Comparison of ENCODE assay signal across 11 cellular contexts in genomic region chr17:30716461-30717289, GRCh38.
DNase-seq lines count a peak whose midpoint lies in the region; ATAC-seq and TF ChIP-seq lines count a peak whose summit lies in the region.
"Had no signal": no experiment of that assay in that cellular context is flagged by ENCODE, and none has a peak within 500 bp of the region (broad histone marks: within the 10 kb centered on the region; RNA-seq: fewer than 3 reads in every experiment).

No MANE protein-coding gene starts in this region.

- no peak overlapping the region for H3K9ac ChIP-seq in Karpas-422 (ENCODE audit: low read length)

- peaks cover 30% of the 10 kb centered on the region for H3K4me1 ChIP-seq in Karpas-422 (ENCODE audit: low read length)
- no peaks in the 10 kb centered on the region for H3K4me1 ChIP-seq in osteoblast (ENCODE audit: insufficient read depth, low read length)
- no peaks in the 10 kb centered on the region for H3K4me1 ChIP-seq in effector memory CD4-positive, alpha-beta T cell (ENCODE audit: control insufficient read depth, insufficient read depth, low read length, poor library complexity, severe bottlenecking)
- H3K4me1 ChIP-seq: tibial artery had no signal

- ATAC-seq in GM18867 (IDR thresholded peaks at IDR 0.05; ENCODE audit: unreplicated experiment): no peak
- ATAC-seq: activated naive CD4-positive, alpha-beta T cell treated with anti-CD3 and anti-CD28 coated beads, Interleukin-2, amount 50 U/mL, for 72 hours had no signal

- H4K20me1 ChIP-seq in Karpas-422 (ENCODE audit: insufficient read depth, low read depth, low read length): peaks cover 30% of the 10 kb centered on the region; the same call in 1 of the 2 replicates
- peaks cover 32% of the 10 kb centered on the region for H4K20me1 ChIP-seq in osteoblast (ENCODE audit: insufficient read depth, low read length)

- in situ Hi-C loops in brain microvascular endothelial cell (cut with HindIII; ENCODE audit: low pct_ligation_motif_present, low sequenced_read_pairs): no loop called here

- TF ChIP-seq CTCF in brain microvascular endothelial cell (IDR thresholded peaks at IDR 0.05; ENCODE audit: low read depth, low read length, missing control alignments) (peak; percentile 50), osteoblast (IDR thresholded peaks at IDR 0.05; ENCODE audit: extremely low read depth, low read depth, low read length) (peak; percentile 15)

- H3K27me3 ChIP-seq in Karpas-422 (ENCODE audit: low read length) (no peaks in the 10 kb centered on the region), brain microvascular endothelial cell (replicated peaks) (no peaks in the 10 kb centered on the region), osteoblast (ENCODE audit: insufficient read depth, low read length) (no peaks in the 10 kb centered on the region)
- H3K27me3 ChIP-seq in effector memory CD4-positive, alpha-beta T cell (replicated peaks; ENCODE audit: control insufficient read depth, insufficient read depth, low read length, poor library complexity, severe bottlenecking): no peaks in the 10 kb centered on the region
- H3K27me3 ChIP-seq: tibial artery had no signal

- H2AFZ ChIP-seq in Karpas-422 (ENCODE audit: low read length) (no peak overlapping the region), osteoblast (ENCODE audit: low read length) (no peak overlapping the region)

- no peak overlapping the region for H3K4me2 ChIP-seq in Karpas-422 (ENCODE audit: low read depth, low read length, poor library complexity, severe bottlenecking)
- no peak overlapping the region for H3K4me2 ChIP-seq in osteoblast (ENCODE audit: insufficient read depth, low read length)

- H3K27ac ChIP-seq in Karpas-422 (ENCODE audit: low read length) (no peak overlapping the region), brain microvascular endothelial cell (no peak overlapping the region), osteoblast (ENCODE audit: low read depth, low read length) (no peak overlapping the region)
- no peak overlapping the region for H3K27ac ChIP-seq in effector memory CD4-positive, alpha-beta T cell (ENCODE audit: insufficient read depth, low read length, poor library complexity, severe bottlenecking)
- H3K27ac ChIP-seq: tibial artery had no signal

- no peak overlapping the region for H3K4me3 ChIP-seq in Karpas-422 (ENCODE audit: low read length)
- no peak overlapping the region for H3K4me3 ChIP-seq in brain microvascular endothelial cell (ENCODE audit: low read depth, low read length)
- no peak overlapping the region for H3K4me3 ChIP-seq in osteoblast (ENCODE audit: insufficient read depth, low read length)
- H3K4me3 ChIP-seq in effector memory CD4-positive, alpha-beta T cell (ENCODE audit: insufficient read depth, low read depth, low read length, poor library complexity, severe bottlenecking): no peak overlapping the region
- H3K4me3 ChIP-seq: tibial artery had no signal

- H3K9me3 ChIP-seq in Karpas-422 (ENCODE audit: low read length): no peaks in the 10 kb centered on the region
- H3K9me3 ChIP-seq in osteoblast (ENCODE audit: low read depth, low read length): no peaks in the 10 kb centered on the region
- no peaks in the 10 kb centered on the region for H3K9me3 ChIP-seq in effector memory CD4-positive, alpha-beta T cell (ENCODE audit: control insufficient read depth, low read length)
- H3K9me3 ChIP-seq: tibial artery had no signal

- H3K36me3 ChIP-seq in Karpas-422 (ENCODE audit: insufficient read depth, low read length): no peaks in the 10 kb centered on the region
- H3K36me3 ChIP-seq in brain microvascular endothelial cell (replicated peaks): no peaks in the 10 kb centered on the region
- no peaks in the 10 kb centered on the region for H3K36me3 ChIP-seq in osteoblast (ENCODE audit: insufficient read depth, low read length)
- H3K36me3 ChIP-seq in effector memory CD4-positive, alpha-beta T cell (ENCODE audit: control insufficient read depth, insufficient read depth, low read length): no peaks in the 10 kb centered on the region
- H3K36me3 ChIP-seq: tibial artery had no signal

- no peaks in the 10 kb centered on the region for H3K9me2 ChIP-seq in Karpas-422 (replicated peaks; ENCODE audit: insufficient read depth, low read length)

- H3K79me2 ChIP-seq in Karpas-422 (ENCODE audit: low read length) (peaks cover 75% of the 10 kb centered on the region), osteoblast (ENCODE audit: insufficient read depth, low read length) (peaks cover 37% of the 10 kb centered on the region)

- DNase-seq in NCI-H524 (lab: John Stamatoyannopoulos, UW) (peak; percentile 56 to 60), NCI-H524 treated with DMSO at 0.1 percent for 48 hours (lab: John Stamatoyannopoulos, UW) (no peak), Karpas-422 (peak; percentile 65), brain microvascular endothelial cell (no peak), osteoblast (ENCODE audit: insufficient read length, low spot score, missing footprints) (peak; percentile 77), NCI-H1105 (lab: John Stamatoyannopoulos, UW) (no peak)
- DNase-seq in effector memory CD4-positive, alpha-beta T cell: no peak
- DNase-seq: NCI-H1092 had no signal

Comparison
In these comparisons a context has a peak if more than half of its experiments do, and no peak if none do; other contexts are left out.
1. DNase-seq: peak in NCI-H524 (2 of 2), Karpas-422 (single experiment) and osteoblast (single experiment); none in NCI-H524 treated with DMSO at 0.1 percent for 48 hours (single experiment), brain microvascular endothelial cell (single experiment), NCI-H1105 (single experiment) and effector memory CD4-positive, alpha-beta T cell (0 of 3).